In the genomic region with DNA sequence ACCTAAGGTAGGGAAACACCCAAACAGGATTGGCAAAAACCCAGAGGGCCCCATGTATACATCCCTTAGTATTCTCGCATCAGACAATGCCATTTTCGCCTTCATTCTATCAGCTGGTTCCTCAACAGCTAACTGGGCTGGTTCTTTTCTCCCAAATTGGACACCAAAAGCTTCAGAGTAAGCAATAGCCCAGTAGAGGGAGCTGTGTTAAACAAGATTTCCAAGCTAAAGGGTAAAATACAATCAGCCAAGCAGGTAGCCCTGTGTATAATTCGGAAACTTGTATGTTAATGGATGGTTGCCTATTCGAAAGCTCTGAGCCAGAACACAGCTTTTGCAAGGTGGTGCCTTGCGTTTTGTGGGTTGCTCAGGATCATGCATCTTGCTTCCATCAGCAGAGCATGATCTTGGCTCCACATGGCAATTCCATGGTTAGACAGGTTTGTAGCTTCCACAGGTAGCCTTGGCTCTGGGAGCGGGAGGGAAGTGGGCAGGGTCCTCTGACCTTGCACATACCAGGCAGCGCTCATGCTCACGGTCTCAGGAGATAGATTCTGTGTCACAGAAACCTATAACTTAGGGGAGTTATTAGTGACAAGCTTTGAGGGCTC, we compare ENCODE assay signal across 8 cellular contexts.
A peak's percentile ranks its signal among the peaks of the same experiment; 100 is the strongest.
DNase-seq lines count a peak whose midpoint lies in the region; ATAC-seq and TF ChIP-seq lines count a peak whose summit lies in the region.

No MANE protein-coding gene starts in this region.

- no peaks in the 10 kb centered on the region for H3K9me3 Mint-ChIP-seq in effector memory CD8-positive, alpha-beta T cell
- H3K9me3 Mint-ChIP-seq in activated CD4-positive, alpha-beta memory T cell treated with anti-CD3 and anti-CD28 coated beads, Interleukin-2, amount 10 ng/mL, durations not matched to agents 7 days and 5 days = no peaks in the 10 kb centered on the region

- peaks cover 9 to 27% of the 10 kb centered on the region in 2 donors for H3K27me3 Mint-ChIP-seq in effector memory CD8-positive, alpha-beta T cell
- no peaks in the 10 kb centered on the region for H3K27me3 Mint-ChIP-seq in activated CD4-positive, alpha-beta memory T cell treated with anti-CD3 and anti-CD28 coated beads, Interleukin-2, amount 10 ng/mL, durations not matched to agents 7 days and 5 days

- no peak overlapping the region for H3K27ac ChIP-seq in gastroesophageal sphincter

- no peaks in the 10 kb centered on the region for H3K27me3 ChIP-seq in gastroesophageal sphincter

- TF ChIP-seq POLR2A in gastroesophageal sphincter (IDR thresholded peaks at IDR 0.05) = no peak

- H3K9me3 ChIP-seq in gastroesophageal sphincter = no peaks in the 10 kb centered on the region

- TF ChIP-seq CTCF in gastroesophageal sphincter (IDR thresholded peaks at IDR 0.05) (peak in 3 of 4 experiments; percentile 24 to 45 (median 41)), retinal pigment epithelial cell (conservative IDR thresholded peaks at IDR 0.05; ENCODE audit: low read depth, low read length) (peak; percentile 79)

- no peak overlapping the region for H3K4me3 Mint-ChIP-seq in effector memory CD8-positive, alpha-beta T cell
- H3K4me3 Mint-ChIP-seq in activated CD4-positive, alpha-beta memory T cell treated with anti-CD3 and anti-CD28 coated beads, Interleukin-2, amount 10 ng/mL, durations not matched to agents 7 days and 5 days = no peak overlapping the region

- peaks cover 0 to 28% (median 11%) of the 10 kb centered on the region in 3 donors for H3K4me1 ChIP-seq in gastroesophageal sphincter

- no peak overlapping the region for H3K27ac Mint-ChIP-seq in effector memory CD8-positive, alpha-beta T cell
- no peak overlapping the region for H3K27ac Mint-ChIP-seq in activated CD4-positive, alpha-beta memory T cell treated with anti-CD3 and anti-CD28 coated beads, Interleukin-2, amount 10 ng/mL, durations not matched to agents 7 days and 5 days

- no peaks in the 10 kb centered on the region for H3K36me3 Mint-ChIP-seq in effector memory CD8-positive, alpha-beta T cell (ENCODE audit: insufficient read depth)
- H3K36me3 Mint-ChIP-seq in activated CD4-positive, alpha-beta memory T cell treated with anti-CD3 and anti-CD28 coated beads, Interleukin-2, amount 10 ng/mL, durations not matched to agents 7 days and 5 days (ENCODE audit: low read depth) = no peaks in the 10 kb centered on the region

- intact Hi-C loops in Right ventricle myocardium superior (cut with DNase I) (no loop called here), cardiac septum (cut with DNase I) (loop anchor here (5.0 to 10.0 kb wide), 5 partner anchors 146 to 692 kb away; a partner anchor contains a TSS)

- CTCF ChIA-PET in activated CD4-positive, alpha-beta memory T cell treated with anti-CD3 and anti-CD28 coated beads, Interleukin-2, amount 10 ng/mL, durations not matched to agents 7 days and 5 days (lab: Charles Lee) = interaction anchor here (1.4 kb wide), 1 partner anchor 528 kb away, joined by 6 read pairs; no protein-coding TSS in a partner anchor

- no peaks in the 10 kb centered on the region for H3K36me3 ChIP-seq in gastroesophageal sphincter

- no peak overlapping the region for H3K4me3 ChIP-seq in gastroesophageal sphincter
- H3K4me3 ChIP-seq in retinal pigment epithelial cell (ENCODE audit: low read length) = no peak overlapping the region

- POLR2A ChIA-PET in activated CD4-positive, alpha-beta memory T cell treated with anti-CD3 and anti-CD28 coated beads, Interleukin-2, amount 10 ng/mL, durations not matched to agents 7 days and 5 days (lab: Charles Lee) = interaction anchor here (1.0 kb wide), 1 partner anchor 38 kb away, joined by 3 read pairs; no protein-coding TSS in a partner anchor

- TF ChIP-seq EP300 in gastroesophageal sphincter (IDR thresholded peaks at IDR 0.05) = no peak

- WGBS in gastroesophageal sphincter (ENCODE audit: low coverage in 1 of 2), 2 donors = 55 to 60% methylated on average over 2 to 4 of the region's 8 CpGs

- no peak for DNase-seq in Right ventricle myocardium superior
- no peak for DNase-seq in cardiac septum (ENCODE audit: low spot score)
- peak; percentile 76 to 83 for DNase-seq in SHP77 (lab: John Stamatoyannopoulos, UW)
- DNase-seq in retinal pigment epithelial cell (ENCODE audit: low read depth) = no peak
- no peak for DNase-seq in effector memory CD8-positive, alpha-beta T cell
- DNase-seq in activated CD4-positive, alpha-beta memory T cell treated with anti-CD3 and anti-CD28 coated beads, Interleukin-2, amount 10 ng/mL, durations not matched to agents 7 days and 5 days = no peak

- ATAC-seq in Right ventricle myocardium superior (ENCODE audit: poor library complexity) = peak; percentile 32
- peak; percentile 30 for ATAC-seq in HG03565 (IDR thresholded peaks at IDR 0.05; ENCODE audit: unreplicated experiment)
- ATAC-seq in gastroesophageal sphincter = no peak
- ATAC-seq in effector memory CD8-positive, alpha-beta T cell (replicated peaks) = no peak

- peaks cover 6 to 7% of the 10 kb centered on the region in 2 donors for H3K4me1 Mint-ChIP-seq in effector memory CD8-positive, alpha-beta T cell (ENCODE audit: low read depth in 2 of 2)
- no peaks in the 10 kb centered on the region for H3K4me1 Mint-ChIP-seq in activated CD4-positive, alpha-beta memory T cell treated with anti-CD3 and anti-CD28 coated beads, Interleukin-2, amount 10 ng/mL, durations not matched to agents 7 days and 5 days

Comparison
In these comparisons a context has a peak if more than half of its experiments do, and no peak if none do; other contexts are left out.
1. ATAC-seq: peak in Right ventricle myocardium superior (single experiment) and HG03565 (single experiment); none in gastroesophageal sphincter (single experiment) and effector memory CD8-positive, alpha-beta T cell (single experiment).
2. DNase-seq: peak in SHP77 (2 of 2); none in Right ventricle myocardium superior (single experiment), cardiac septum (single experiment), retinal pigment epithelial cell (single experiment), effector memory CD8-positive, alpha-beta T cell (0 of 3) and activated CD4-positive, alpha-beta memory T cell treated with anti-CD3 and anti-CD28 coated beads, Interleukin-2, amount 10 ng/mL, durations not matched to agents 7 days and 5 days (single experiment).